19 cellular contexts compared by ENCODE assay signal in the genomic region with DNA sequence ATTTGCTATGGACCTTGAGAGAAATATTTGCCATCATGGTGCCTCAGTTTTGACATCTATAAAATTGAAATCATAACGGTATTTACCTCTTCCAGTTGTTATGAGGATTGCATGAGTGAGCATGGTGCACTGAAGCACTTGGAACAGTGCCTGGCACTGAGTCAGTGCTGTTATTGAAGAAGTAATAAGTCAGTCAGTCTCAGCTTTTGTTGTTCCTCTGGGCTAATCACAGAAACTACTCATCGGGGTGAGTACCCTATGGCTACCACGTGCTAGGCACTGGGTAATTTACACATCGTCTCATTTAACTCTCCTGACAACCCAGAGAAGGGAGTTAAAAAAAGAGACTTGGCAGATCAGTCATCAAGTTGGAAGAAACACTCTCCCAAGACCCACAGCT.
A peak's percentile ranks its signal among the peaks of the same experiment; 100 is the strongest.
DNase-seq lines count a peak whose midpoint lies in the region; ATAC-seq and TF ChIP-seq lines count a peak whose summit lies in the region.
"Had no signal": no experiment of that assay in that cellular context is flagged by ENCODE, and none has a peak within 500 bp of the region (broad histone marks: within the 10 kb centered on the region; RNA-seq: fewer than 3 reads in every experiment).

No MANE protein-coding gene starts in this region.

- H3K4me3 ChIP-seq in brain microvascular endothelial cell (ENCODE audit: low read depth, low read length), result no peak overlapping the region
- H3K4me3 ChIP-seq: ascending aorta, dorsolateral prefrontal cortex, left ventricle myocardium inferior, stomach had no signal

- in situ Hi-C loops in brain microvascular endothelial cell (cut with HindIII; ENCODE audit: low pct_ligation_motif_present, low sequenced_read_pairs), result no loop called here

- TF ChIP-seq CTCF in brain microvascular endothelial cell (IDR thresholded peaks at IDR 0.05; ENCODE audit: low read depth, low read length, missing control alignments) (no peak), chondrocyte (IDR thresholded peaks at IDR 0.05) (no peak)

- no peak overlapping the region for H3K4me3 Mint-ChIP-seq in chondrocyte (ENCODE audit: unreplicated experiment)
- H3K4me3 Mint-ChIP-seq: CD8-positive, alpha-beta memory T cell had no signal

- no peak overlapping the region for H3K27ac ChIP-seq in brain microvascular endothelial cell
- H3K27ac ChIP-seq: ascending aorta, left ventricle myocardium inferior, stomach had no signal

- H3K9me3 Mint-ChIP-seq in chondrocyte (ENCODE audit: low read depth), result peaks cover 9% of the 10 kb centered on the region

- no peaks in the 10 kb centered on the region for H3K27me3 ChIP-seq in brain microvascular endothelial cell (replicated peaks)
- H3K27me3 ChIP-seq: ascending aorta, dorsolateral prefrontal cortex, stomach had no signal

- no peaks in the 10 kb centered on the region for H3K4me1 Mint-ChIP-seq in chondrocyte (ENCODE audit: low read depth)
- H3K4me1 Mint-ChIP-seq: CD8-positive, alpha-beta memory T cell had no signal

- H3K36me3 Mint-ChIP-seq in chondrocyte (ENCODE audit: low read depth), result no peaks in the 10 kb centered on the region
- H3K36me3 Mint-ChIP-seq: CD8-positive, alpha-beta memory T cell had no signal

- no peak overlapping the region for H3K27ac Mint-ChIP-seq in chondrocyte (ENCODE audit: unreplicated experiment)
- H3K27ac Mint-ChIP-seq: CD8-positive, alpha-beta memory T cell had no signal

- no peaks in the 10 kb centered on the region for H3K36me3 ChIP-seq in brain microvascular endothelial cell (replicated peaks)
- H3K36me3 ChIP-seq: ascending aorta, left ventricle myocardium inferior, stomach had no signal

- no peaks in the 10 kb centered on the region for H3K27me3 Mint-ChIP-seq in chondrocyte (ENCODE audit: low read depth)

- peak; percentile 33 for DNase-seq in AG08396 (ENCODE audit: low spot score)
- DNase-seq in M059J (ENCODE audit: low read depth), result peak; percentile 45
- peak; percentile 68 for DNase-seq in brain microvascular endothelial cell
- peak; percentile 46 for DNase-seq in glomerular visceral epithelial cell (ENCODE audit: extremely low spot score)
- no peak for DNase-seq in chondrocyte (ENCODE audit: low spot score)
- DNase-seq in GF-D8 (lab: John Stamatoyannopoulos, UW), result no peak
- no peak for DNase-seq in AG08395 (ENCODE audit: low spot score)
- DNase-seq: activated naive CD4-positive, alpha-beta T cell treated with Interleukin-2 at 50 U/mL for 16 hours; activated T-cell treated with anti-CD3 and anti-CD28 coated beads for 4 hours; CD8-positive, alpha-beta memory T cell; DMS79 treated with DMSO at 0.1 percent for 48 hours; left ventricle myocardium inferior; NCI-H2029; NCI-H526 treated with DMSO at 0.1 percent for 48 hours; retina; stomach had no signal

- ATAC-seq in HG02571 (IDR thresholded peaks at IDR 0.05; ENCODE audit: unreplicated experiment), result no peak

Comparison
In these comparisons a context has a peak if more than half of its experiments do, and no peak if none do; other contexts are left out.
1. DNase-seq: peak in AG08396 (single experiment), M059J (single experiment), brain microvascular endothelial cell (single experiment) and glomerular visceral epithelial cell (single experiment); none in chondrocyte (single experiment), GF-D8 (single experiment) and AG08395 (single experiment).